In genomic region chrX:93874554-93874953, GRCh38 we compare ENCODE assay signal across 9 cellular contexts.
A peak's percentile ranks its signal among the peaks of the same experiment; 100 is the strongest.
DNase-seq lines count a peak whose midpoint lies in the region; TF ChIP-seq lines count a peak whose summit lies in the region.
"Had no signal": no experiment of that assay in that cellular context is flagged by ENCODE, and none has a peak within 500 bp of the region (broad histone marks: within the 10 kb centered on the region; RNA-seq: fewer than 3 reads in every experiment).

No MANE protein-coding gene starts in this region.

- no peaks in the 10 kb centered on the region for H3K4me1 ChIP-seq in Peyer's patch

- POLR2A ChIA-PET in activated CD4-positive, alpha-beta T cell treated with anti-CD3 and anti-CD28 coated beads, Interleukin-2, amount 10 ng/mL, durations not matched to agents 7 days and 5 days (lab: Charles Lee), result no interaction called here

- no peaks in the 10 kb centered on the region for H3K36me3 ChIP-seq in Peyer's patch

- CTCF ChIA-PET in activated CD4-positive, alpha-beta T cell treated with anti-CD3 and anti-CD28 coated beads, Interleukin-2, amount 10 ng/mL, durations not matched to agents 7 days and 5 days (lab: Charles Lee), result no interaction called here

- no peaks in the 10 kb centered on the region for H3K9me3 ChIP-seq in Peyer's patch

- H3K4me3 ChIP-seq in epithelial cell of proximal tubule (ENCODE audit: low read depth, low read length) (no peak overlapping the region), retinal pigment epithelial cell (ENCODE audit: low read length) (no peak overlapping the region), Peyer's patch (no peak overlapping the region)

- H3K4me3 Mint-ChIP-seq in activated CD4-positive, alpha-beta T cell treated with anti-CD3 and anti-CD28 coated beads, Interleukin-2, amount 10 ng/mL, durations not matched to agents 7 days and 5 days, result no peak overlapping the region
- H3K4me3 Mint-ChIP-seq: B cell had no signal

- peaks cover 7% of the 10 kb centered on the region for H3K9me3 Mint-ChIP-seq in activated CD4-positive, alpha-beta T cell treated with anti-CD3 and anti-CD28 coated beads, Interleukin-2, amount 10 ng/mL, durations not matched to agents 7 days and 5 days

- H3K27ac Mint-ChIP-seq in activated CD4-positive, alpha-beta T cell treated with anti-CD3 and anti-CD28 coated beads, Interleukin-2, amount 10 ng/mL, durations not matched to agents 7 days and 5 days, result no peak overlapping the region
- H3K27ac Mint-ChIP-seq: B cell had no signal

- no peaks in the 10 kb centered on the region for H3K27me3 ChIP-seq in Peyer's patch

- H3K27ac ChIP-seq in Peyer's patch, result no peak overlapping the region

- TF ChIP-seq CTCF in epithelial cell of proximal tubule (conservative IDR thresholded peaks at IDR 0.05; ENCODE audit: low read depth, low read length) (peak; percentile 49), retinal pigment epithelial cell (conservative IDR thresholded peaks at IDR 0.05; ENCODE audit: low read depth, low read length) (peak; percentile 44), Peyer's patch (IDR thresholded peaks at IDR 0.05) (peak in 3 of 6 experiments; percentile 38 to 55 (median 44))

- H3K4me1 Mint-ChIP-seq in activated CD4-positive, alpha-beta T cell treated with anti-CD3 and anti-CD28 coated beads, Interleukin-2, amount 10 ng/mL, durations not matched to agents 7 days and 5 days, result no peaks in the 10 kb centered on the region
- H3K4me1 Mint-ChIP-seq: B cell had no signal

- no peaks in the 10 kb centered on the region for H3K36me3 Mint-ChIP-seq in activated CD4-positive, alpha-beta T cell treated with anti-CD3 and anti-CD28 coated beads, Interleukin-2, amount 10 ng/mL, durations not matched to agents 7 days and 5 days (ENCODE audit: low read depth)

- TF ChIP-seq POLR2A in Peyer's patch (IDR thresholded peaks at IDR 0.05), result no peak

- no peaks in the 10 kb centered on the region for H3K27me3 Mint-ChIP-seq in activated CD4-positive, alpha-beta T cell treated with anti-CD3 and anti-CD28 coated beads, Interleukin-2, amount 10 ng/mL, durations not matched to agents 7 days and 5 days
- H3K27me3 Mint-ChIP-seq: B cell had no signal

- DNase-seq in NCI-H2196 (lab: John Stamatoyannopoulos, UW; ENCODE audit: unreplicated experiment) (peak; percentile 44), NCI-H2196 treated with DMSO at 0.1 percent for 48 hours (lab: John Stamatoyannopoulos, UW; ENCODE audit: unreplicated experiment) (no peak), NCI-H82 (lab: John Stamatoyannopoulos, UW) (peak; percentile 67), epithelial cell of proximal tubule (ENCODE audit: low read depth) (no peak), retinal pigment epithelial cell (ENCODE audit: low read depth) (no peak), Peyer's patch (no peak)
- DNase-seq in activated CD4-positive, alpha-beta T cell treated with anti-CD3 and anti-CD28 coated beads, Interleukin-2, amount 10 ng/mL, durations not matched to agents 7 days and 5 days, result no peak
- DNase-seq in activated CD8-positive, alpha-beta memory T cell treated with anti-CD3 and anti-CD28 coated beads, Interleukin-2, amount 50 U/mL, for 48 hours, result no peak

Comparison
In these comparisons a context has a peak if more than half of its experiments do, and no peak if none do; other contexts are left out.
1. DNase-seq: peak in NCI-H2196 (single experiment) and NCI-H82 (single experiment); none in NCI-H2196 treated with DMSO at 0.1 percent for 48 hours (single experiment), epithelial cell of proximal tubule (single experiment), retinal pigment epithelial cell (single experiment), Peyer's patch (0 of 3), activated CD4-positive, alpha-beta T cell treated with anti-CD3 and anti-CD28 coated beads, Interleukin-2, amount 10 ng/mL, durations not matched to agents 7 days and 5 days (single experiment) and activated CD8-positive, alpha-beta memory T cell treated with anti-CD3 and anti-CD28 coated beads, Interleukin-2, amount 50 U/mL, for 48 hours (single experiment).